ENCODE assay signal across 1 cellular context in genomic region chr6:35727935-35728662, GRCh38.
TF ChIP-seq lines count a peak whose summit lies in the region.

No MANE protein-coding gene starts in this region.

TF ChIP-seq in HEK293, 187 proteins besides CTCF, POLR2A, EP300 and RAD21 (continued from another document):
- TF ChIP-seq ZBTB10 (tag by site-specific recombination; IDR thresholded peaks at IDR 0.05) = no peak
- TF ChIP-seq ZNF18 (tag by site-specific recombination; IDR thresholded peaks at IDR 0.05) = peak; percentile 91
- peak; percentile 57; the same call in 1 of the 2 replicates for TF ChIP-seq ZNF660 (tag by site-specific recombination; IDR thresholded peaks at IDR 0.05)
- TF ChIP-seq ZNF24 (tag by site-specific recombination; IDR thresholded peaks at IDR 0.05) = no peak
- no peak for TF ChIP-seq ZNF449 (tag by site-specific recombination; IDR thresholded peaks at IDR 0.05)
- peak; percentile 97 for TF ChIP-seq ZBTB17 (tag by site-specific recombination; IDR thresholded peaks at IDR 0.05)
- TF ChIP-seq ELK4 (IDR thresholded peaks at IDR 0.05; ENCODE audit: borderline replicate concordance, low read depth, low read length) = no peak
- 0 out of 2 replicates have a peak, but pooled peaks have one; percentile 3 for TF ChIP-seq PRDM4 (tag by site-specific recombination; IDR thresholded peaks at IDR 0.05)
- TF ChIP-seq ZNF664 (tag by site-specific recombination; IDR thresholded peaks at IDR 0.05) = no peak
- TF ChIP-seq ZNF830 (tag by site-specific recombination; IDR thresholded peaks at IDR 0.05; ENCODE audit: low read depth) = no peak
- TF ChIP-seq ZNF184 (tag by site-specific recombination; IDR thresholded peaks at IDR 0.05) = 0 out of 2 replicates have a peak, but pooled peaks have one; percentile 15
- TF ChIP-seq ZSCAN18 (tag by site-specific recombination; IDR thresholded peaks at IDR 0.05) = no peak
- TF ChIP-seq ZNF548 (tag by site-specific recombination; IDR thresholded peaks at IDR 0.05) = no peak
- no peak for TF ChIP-seq ZNF510 (tag by site-specific recombination; IDR thresholded peaks at IDR 0.05; ENCODE audit: insufficient replicate concordance)
- TF ChIP-seq SP3 (tag by site-specific recombination; IDR thresholded peaks at IDR 0.05) = no peak
- TF ChIP-seq ZNF175 (tag by site-specific recombination; IDR thresholded peaks at IDR 0.05) = no peak
- TF ChIP-seq ZBTB6 (tag by site-specific recombination; IDR thresholded peaks at IDR 0.05) = no peak
- peak; percentile 93 for TF ChIP-seq ZBTB26 (tag by site-specific recombination; optimal IDR thresholded peaks at IDR 0.05)
- TF ChIP-seq ZNF2 (tag by site-specific recombination; IDR thresholded peaks at IDR 0.05) = 0 out of 2 replicates have a peak, but pooled peaks have one; percentile 16
- TF ChIP-seq ZFP3 (tag by site-specific recombination; IDR thresholded peaks at IDR 0.05; ENCODE audit: low read depth) = no peak
- TF ChIP-seq ZNF114 (tag by site-specific recombination; IDR thresholded peaks at IDR 0.05) = no peak
- no peak for TF ChIP-seq MEIS1 (CRISPR knock-in tag; IDR thresholded peaks at IDR 0.05; ENCODE audit: borderline replicate concordance)
- no peak for TF ChIP-seq ZNF292 (tag by site-specific recombination; IDR thresholded peaks at IDR 0.05; ENCODE audit: borderline replicate concordance, low read depth)
- TF ChIP-seq PATZ1 (tag by site-specific recombination; IDR thresholded peaks at IDR 0.05) = peak; percentile 52; the same call in 1 of the 2 replicates
- TF ChIP-seq ZNF10 (tag by site-specific recombination; IDR thresholded peaks at IDR 0.05) = no peak
- no peak for TF ChIP-seq ZNF580 (tag by site-specific recombination; IDR thresholded peaks at IDR 0.05)
- no peak for TF ChIP-seq YY1 (tag by site-specific recombination; IDR thresholded peaks at IDR 0.05)
- TF ChIP-seq KLF17 (tag by site-specific recombination; IDR thresholded peaks at IDR 0.05) = no peak; the same call in none of the 2 replicates
- TF ChIP-seq ZNF280D (tag by site-specific recombination; IDR thresholded peaks at IDR 0.05) = no peak
- TF ChIP-seq ZBTB7A (tag by site-specific recombination; IDR thresholded peaks at IDR 0.05; ENCODE audit: low read depth) = no peak
- peak; percentile 38; the same call in 1 of the 2 replicates for TF ChIP-seq ZNF596 (tag by site-specific recombination; IDR thresholded peaks at IDR 0.05)
- no peak for TF ChIP-seq YY2 (tag by site-specific recombination; IDR thresholded peaks at IDR 0.05)
- no peak for TF ChIP-seq ZNF571 (tag by site-specific recombination; IDR thresholded peaks at IDR 0.05)
- no peak for TF ChIP-seq ZNF174 (tag by site-specific recombination; IDR thresholded peaks at IDR 0.05)
- no peak for TF ChIP-seq ZNF791 (tag by site-specific recombination; IDR thresholded peaks at IDR 0.05)
